ENCODE assay signal across 20 cellular contexts in genomic region chr11:44277097-44278090, GRCh38. TPM values are rescaled to one million over a fixed set of nuclear protein-coding genes. Genes with fewer than 3 reads are reported as not detected.
DNase-seq lines count a peak whose midpoint lies in the region; ATAC-seq and TF ChIP-seq lines count a peak whose summit lies in the region.
"Had no signal": no experiment of that assay in that cellular context is flagged by ENCODE, and none has a peak within 500 bp of the region (broad histone marks: within the 10 kb centered on the region; RNA-seq: fewer than 3 reads in every experiment).

No MANE protein-coding gene starts in this region.

- no peaks in the 10 kb centered on the region for H3K9me3 Mint-ChIP-seq in chondrocyte (ENCODE audit: low read depth)
- H3K9me3 Mint-ChIP-seq: GM23338 had no signal

- POLR2A ChIA-PET in IMR-90 (lab: Charles Lee; ENCODE audit: unreplicated experiment) = no interaction called here

- H2AK9ac ChIP-seq in IMR-90 (replicated peaks; ENCODE audit: low read depth, low read length, poor library complexity) = no peak overlapping the region

- in situ Hi-C loops in IMR-90 (cut with MboI; ENCODE audit: low sequenced_read_pairs) = no loop called here

- no peaks in the 10 kb centered on the region for H3K27me3 Mint-ChIP-seq in chondrocyte (ENCODE audit: low read depth)

- no peaks in the 10 kb centered on the region for H3K9me1 ChIP-seq in IMR-90 (ENCODE audit: insufficient read depth, low read length)

- H2BK15ac ChIP-seq in IMR-90 (ENCODE audit: low read depth, low read length) = no peak overlapping the region

- no peak overlapping the region for H4K91ac ChIP-seq in IMR-90 (ENCODE audit: insufficient read depth, low read depth, low read length)

- no peak overlapping the region for H3K4ac ChIP-seq in IMR-90 (ENCODE audit: low read depth, low read length)

- H3K23ac ChIP-seq in IMR-90 (ENCODE audit: low read depth, low read length) = no peak overlapping the region

- no peak for ATAC-seq in IMR-90 (ENCODE audit: low read depth)
- no peak for ATAC-seq in sciatic nerve
- no peak for ATAC-seq in HG03135 (IDR thresholded peaks at IDR 0.05; ENCODE audit: unreplicated experiment)
- ATAC-seq: GM23338 had no signal

- TF ChIP-seq RAD21 in IMR-90 (IDR thresholded peaks at IDR 0.05; ENCODE audit: low read length) = no peak

- no peak overlapping the region for H4K8ac ChIP-seq in IMR-90 (ENCODE audit: low read depth in 2 of 2, low read length in 2 of 2)

- H3K36me3 Mint-ChIP-seq in chondrocyte (ENCODE audit: low read depth) = no peaks in the 10 kb centered on the region
- H3K36me3 Mint-ChIP-seq: CD14-positive monocyte had no signal

- no peak for TF ChIP-seq POLR2A in IMR-90 (IDR thresholded peaks at IDR 0.05; ENCODE audit: low read depth, low read length)

- DNase-seq in activated effector memory CD4-positive, alpha-beta T cell treated with anti-CD3 and anti-CD28 coated beads, Interleukin-2, amount 50 U/mL, for 16 hours = peak; percentile 53
- DNase-seq in activated effector memory CD4-positive, alpha-beta T cell treated with Interleukin-2 at 50 U/mL for 16 hours = no peak
- no peak for DNase-seq in IMR-90
- peak; percentile 64 for DNase-seq in chondrocyte (ENCODE audit: low spot score)
- peak; percentile 28 for DNase-seq in sciatic nerve (ENCODE audit: low spot score)
- no peak for DNase-seq in ecto neural progenitor cell (ENCODE audit: low spot score)
- no peak for DNase-seq in DMS 273 treated with DMSO at 0.1 percent for 48 hours (lab: John Stamatoyannopoulos, UW)
- DNase-seq: DMS53, GDM1, HCEC 1CT, NCI-H1417, NCI-H1694 treated with DMSO at 0.1 percent for 48 hours, NCI-H2081 treated with DMSO at 0.1 percent for 48 hours, NCI-H69 had no signal

- no peak overlapping the region for H4K5ac ChIP-seq in IMR-90 (ENCODE audit: low read depth, low read length)

- H3K79me1 ChIP-seq in IMR-90 (ENCODE audit: low read depth in 1 of 2, low read length in 2 of 2) = no peaks in the 10 kb centered on the region

- peaks cover 29% of the 10 kb centered on the region for H3K27me3 ChIP-seq in IMR-90 (ENCODE audit: control insufficient read depth, insufficient read depth, low read length)

- no peaks in the 10 kb centered on the region for H4K20me1 ChIP-seq in IMR-90 (ENCODE audit: insufficient read depth, low read length)

- no peak for TF ChIP-seq CTCF in IMR-90 (conservative IDR thresholded peaks at IDR 0.05; ENCODE audit: low read depth, low read length)
- TF ChIP-seq CTCF in chondrocyte (IDR thresholded peaks at IDR 0.05) = no peak

- no peak overlapping the region for H2BK20ac ChIP-seq in IMR-90 (ENCODE audit: low read depth, low read length)

- H2AK5ac ChIP-seq in IMR-90 (ENCODE audit: low read depth, low read length) = no peak overlapping the region

- H3K4me1 Mint-ChIP-seq in chondrocyte (ENCODE audit: low read depth) = no peaks in the 10 kb centered on the region
- H3K4me1 Mint-ChIP-seq: GM23338 had no signal

- CTCF ChIA-PET in IMR-90 (lab: Yijun Ruan, JAX) = interaction anchor here (0.6 to 0.7 kb wide), 2 partner anchors 70 to 248 kb away, joined by 3 to 7 read pairs; no protein-coding TSS in a partner anchor

- dilution Hi-C loops in IMR-90 (cut with HindIII; ENCODE audit: low sequenced_read_pairs, unreplicated experiment) = no loop called here

- no peak overlapping the region for H2BK5ac ChIP-seq in IMR-90 (ENCODE audit: low read depth, low read length, poor library complexity, severe bottlenecking)

- H3K4me1 ChIP-seq in IMR-90 (ENCODE audit: control insufficient read depth, insufficient read depth, low read length) = no peaks in the 10 kb centered on the region

- H2AFZ ChIP-seq in IMR-90 (replicated peaks; ENCODE audit: low read length, poor library complexity) = peak overlapping the region; percentile 15
- H2AFZ ChIP-seq: GM23338 had no signal

- WGBS in IMR-90 (ENCODE audit: extremely low coverage in 2 of 2, insufficient read length in 1 of 2), 2 experiments = 62% methylated on average over 12 of the region's 18 CpGs; no CpG with 5 or more reads in 1 of the 2 experiments

- no peak overlapping the region for H3K56ac ChIP-seq in IMR-90 (ENCODE audit: extremely low read depth, insufficient read depth, low read length)

- no TSS peak for BruUV-seq in IMR-90 (replicated peaks; lab: Mats Ljungman, UMichigan)

- H3K4me3 Mint-ChIP-seq in chondrocyte (ENCODE audit: unreplicated experiment) = no peak overlapping the region
- H3K4me3 Mint-ChIP-seq: CD14-positive monocyte, GM23338 had no signal

- H3K4me2 ChIP-seq in IMR-90 (ENCODE audit: low read depth, low read length) = no peak overlapping the region
- H3K4me2 ChIP-seq: GM23338, KMS-11 had no signal

- no peak overlapping the region for H3K14ac ChIP-seq in IMR-90 (replicated peaks; ENCODE audit: low read depth, low read length)

- H3K18ac ChIP-seq in IMR-90 (ENCODE audit: low read depth, low read length) = no peak overlapping the region

- no peak overlapping the region for H3K27ac Mint-ChIP-seq in chondrocyte (ENCODE audit: unreplicated experiment)
- H3K27ac Mint-ChIP-seq: CD14-positive monocyte, GM23338 had no signal

- H3K27ac ChIP-seq in IMR-90 (ENCODE audit: insufficient read depth, low read length) = no peak overlapping the region
- H3K27ac ChIP-seq: HL-60, KMS-11 had no signal

- no peak overlapping the region for H2BK120ac ChIP-seq in IMR-90 (ENCODE audit: low read depth, low read length)

- no peak overlapping the region for H3K4me3 ChIP-seq in IMR-90 (ENCODE audit: insufficient read depth, low read depth, low read length)
- H3K4me3 ChIP-seq: GM23338 had no signal

- no peak overlapping the region for H3K9ac ChIP-seq in IMR-90 (ENCODE audit: low read depth, low read length)
- H3K9ac ChIP-seq: KMS-11 had no signal

- H3K36me3 ChIP-seq in IMR-90 (ENCODE audit: control insufficient read depth, insufficient read depth, low read length) = no peaks in the 10 kb centered on the region

- intact Hi-C loops in IMR-90 (cut with micrococcal nuclease) = no loop called here
- intact Hi-C loops in sciatic nerve (cut with DNase I) = no loop called here

- no peaks in the 10 kb centered on the region for H3K9me3 ChIP-seq in IMR-90 (ENCODE audit: control insufficient read depth, insufficient read depth, low read length)

TF ChIP-seq in IMR-90, 13 proteins besides CTCF, POLR2A, EP300 and RAD21:
- TF ChIP-seq CHD1 (IDR thresholded peaks at IDR 0.05; ENCODE audit: low read depth, low read length) = no peak
- TF ChIP-seq RCOR1 (IDR thresholded peaks at IDR 0.05; ENCODE audit: insufficient replicate concordance, low read length) = no peak
- TF ChIP-seq CEBPB (IDR thresholded peaks at IDR 0.05; ENCODE audit: low read depth, low read length) = no peak
- no peak for TF ChIP-seq USF2 (IDR thresholded peaks at IDR 0.05; ENCODE audit: low read depth, low read length)
- no peak for TF ChIP-seq RFX5 (IDR thresholded peaks at IDR 0.05; ENCODE audit: low read depth, low read length)
- TF ChIP-seq MXI1 (IDR thresholded peaks at IDR 0.05; ENCODE audit: borderline replicate concordance, low read depth, low read length) = no peak
- no peak for TF ChIP-seq FOS (IDR thresholded peaks at IDR 0.05; ENCODE audit: low read depth, low read length)
- TF ChIP-seq SMC3 (IDR thresholded peaks at IDR 0.05; ENCODE audit: low read depth, low read length) = no peak

RNA-seq across cellular contexts. Expression of gene ALX4, which starts 32.5 kb away (rescaled TPM):
- total RNA-seq in IMR-90 (2012; rRNA removed) = not detected in 2 replicates
- polyA plus RNA-seq in IMR-90 (2012; rRNA removed) = not detected in 2 replicates
- not detected in 2 replicates for polyA plus RNA-seq in IMR-90 (2012; cell fraction: cytosol; rRNA removed)
- not detected in 2 replicates for polyA plus RNA-seq in IMR-90 (2012; cell fraction: nucleus; rRNA removed; ENCODE audit: low replicate concordance)
- total RNA-seq in chondrocyte = 0.08 to 0.22 TPM in 2 of 3 replicates, not detected in the other
- total RNA-seq in sciatic nerve = 1.1 TPM
- total RNA-seq: GM23338, HT-29 had no signal
- polyA plus RNA-seq: CD14-positive monocyte, GM23338 had no signal

Comparison
In these comparisons a context has a peak if more than half of its experiments do, and no peak if none do; other contexts are left out.
1. DNase-seq: peak in activated effector memory CD4-positive, alpha-beta T cell treated with anti-CD3 and anti-CD28 coated beads, Interleukin-2, amount 50 U/mL, for 16 hours (single experiment), chondrocyte (single experiment) and sciatic nerve (single experiment); none in activated effector memory CD4-positive, alpha-beta T cell treated with Interleukin-2 at 50 U/mL for 16 hours (single experiment), IMR-90 (single experiment), ecto neural progenitor cell (single experiment) and DMS 273 treated with DMSO at 0.1 percent for 48 hours (single experiment).